ENCODE assay signal across 37 cellular contexts in the genomic region with DNA sequence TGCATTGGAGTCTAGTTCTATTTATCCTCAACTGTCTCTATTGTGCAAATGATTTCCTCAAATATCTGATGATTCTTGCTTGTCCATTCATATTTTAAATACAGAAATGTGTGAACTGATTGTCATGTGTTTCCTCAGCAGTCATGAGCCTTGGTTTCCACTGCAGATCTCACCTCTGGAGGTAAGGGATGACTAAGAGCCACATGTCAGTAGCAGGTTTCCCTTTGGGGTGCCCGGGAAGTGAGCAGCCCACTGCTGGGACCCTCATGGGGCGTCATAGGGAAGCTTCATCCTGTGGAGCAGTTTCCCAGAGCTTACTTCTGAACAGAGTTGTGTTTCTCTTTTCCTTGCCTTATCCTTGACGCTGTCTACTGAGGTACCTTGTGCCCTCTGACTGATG.
DNase-seq lines count a peak whose midpoint lies in the region; ATAC-seq, FAIRE-seq and TF ChIP-seq lines count a peak whose summit lies in the region.
"Had no signal": no experiment of that assay in that cellular context is flagged by ENCODE, and none has a peak within 500 bp of the region (broad histone marks: within the 10 kb centered on the region; RNA-seq: fewer than 3 reads in every experiment).

No MANE protein-coding gene starts in this region.

- H3K79me2 ChIP-seq in GM12878 (ENCODE audit: control insufficient read depth, insufficient read depth, low read length), result peaks cover 2% of the 10 kb centered on the region

- no peak overlapping the region for H3K27ac Mint-ChIP-seq in stimulated activated effector memory CD8-positive, alpha-beta T cell treated with anti-CD3 and anti-CD28 coated beads, Interleukin-12 subunit alpha, Interleukin-12 subunit beta, amount 100 ng/mL, for 72 hours
- H3K27ac Mint-ChIP-seq in activated CD4-positive, alpha-beta memory T cell treated with anti-CD3 and anti-CD28 coated beads for 36 hours, result no peak overlapping the region
- H3K27ac Mint-ChIP-seq: B cell; CD14-positive monocyte; CD4-positive, alpha-beta memory T cell; CD4-positive, alpha-beta T cell; CD4-positive, CD25-positive, alpha-beta regulatory T cell; CD8-positive, alpha-beta T cell had no signal

- TF ChIP-seq RAD21 in GM12878 (IDR thresholded peaks at IDR 0.05; ENCODE audit: insufficient read depth, low read depth, low read length), result no peak

- no peak overlapping the region for H3K4me3 Mint-ChIP-seq in stimulated activated effector memory CD8-positive, alpha-beta T cell treated with anti-CD3 and anti-CD28 coated beads, Interleukin-12 subunit alpha, Interleukin-12 subunit beta, amount 100 ng/mL, for 72 hours
- H3K4me3 Mint-ChIP-seq in activated CD4-positive, alpha-beta memory T cell treated with anti-CD3 and anti-CD28 coated beads for 36 hours, result no peak overlapping the region
- H3K4me3 Mint-ChIP-seq: B cell; CD14-positive monocyte; CD4-positive, alpha-beta memory T cell; CD4-positive, alpha-beta T cell; CD4-positive, CD25-positive, alpha-beta regulatory T cell; CD8-positive, alpha-beta memory T cell; CD8-positive, alpha-beta T cell had no signal

- CTCF ChIA-PET in GM12878 (lab: Yijun Ruan, JAX), result no interaction called here
- CTCF ChIA-PET in activated CD4-positive, alpha-beta memory T cell treated with anti-CD3 and anti-CD28 coated beads for 36 hours (lab: Charles Lee), result no interaction called here

- H4K20me1 ChIP-seq in GM12878 (ENCODE audit: control insufficient read depth, insufficient read depth), result no peaks in the 10 kb centered on the region
- H4K20me1 ChIP-seq: BLaER1; BLaER1 treated with 17β-estradiol and CSF1 and Interleukin-3, amounts not matched to agents 10 nM and 100 nM had no signal

- H3K9ac ChIP-seq in GM12878 (ENCODE audit: control insufficient read depth, insufficient read depth, low read length), result no peak overlapping the region
- H3K9ac ChIP-seq: BLaER1; BLaER1 treated with 17β-estradiol and CSF1 and Interleukin-3, amounts not matched to agents 10 nM and 100 nM had no signal

- FAIRE-seq in GM12878 (lab: Jason Lieb, UNC) (peak; percentile 38), urothelium cell line (lab: Jason Lieb, UNC) (no peak)
- FAIRE-seq: A204.1, A549, D721Med had no signal

- BruUV-seq in GM12878 (replicated peaks; lab: Mats Ljungman, UMichigan), result no TSS peak

- H3K27me3 Mint-ChIP-seq in activated CD4-positive, alpha-beta memory T cell treated with anti-CD3 and anti-CD28 coated beads for 36 hours, result peaks cover 24% of the 10 kb centered on the region

- TF ChIP-seq EP300 in GM12878 (IDR thresholded peaks at IDR 0.05; ENCODE audit: borderline replicate concordance in 1 of 2, control insufficient read depth in 1 of 2, low read depth in 2 of 2, low read length in 2 of 2) (no peak), tibial nerve (IDR thresholded peaks at IDR 0.05) (no peak)

- H3K27ac ChIP-seq in GM12878 (ENCODE audit: control insufficient read depth, insufficient read depth) (no peak overlapping the region), tibial nerve (no peak overlapping the region)
- H3K27ac ChIP-seq: 22Rv1; A549; BLaER1; BLaER1 treated with 17β-estradiol and CSF1 and Interleukin-3, amounts not matched to agents 10 nM and 100 nM; C4-2B had no signal

- POLR2A ChIA-PET in GM12878 (lab: Charles Lee), result no interaction called here
- POLR2A ChIA-PET in activated CD4-positive, alpha-beta memory T cell treated with anti-CD3 and anti-CD28 coated beads for 36 hours (lab: Charles Lee), result no interaction called here

- no peaks in the 10 kb centered on the region for H3K36me3 ChIP-seq in GM12878 (ENCODE audit: control insufficient read depth in 2 of 2, insufficient read depth in 2 of 2, low read length in 1 of 2)
- no peaks in the 10 kb centered on the region for H3K36me3 ChIP-seq in tibial nerve
- H3K36me3 ChIP-seq: BE2C; BLaER1; BLaER1 treated with 17β-estradiol and CSF1 and Interleukin-3, amounts not matched to agents 10 nM and 100 nM had no signal

- in situ Hi-C loops in GM12878 (cut with MboI), result no loop called here

- H3K4me3 ChIP-seq in GM12878 (no peak overlapping the region), tibial nerve (no peak overlapping the region)
- H3K4me3 ChIP-seq: A549; BLaER1; BLaER1 treated with 17β-estradiol and CSF1 and Interleukin-3, amounts not matched to agents 10 nM and 100 nM had no signal

- ATAC-seq in GM12878, result no peak
- ATAC-seq in stimulated activated effector memory CD8-positive, alpha-beta T cell treated with anti-CD3 and anti-CD28 coated beads, Interleukin-12 subunit alpha, Interleukin-12 subunit beta, amount 100 ng/mL, for 72 hours, result peak; percentile 28
- no peak for ATAC-seq in GM18502 (IDR thresholded peaks at IDR 0.05; ENCODE audit: poor library complexity, unreplicated experiment)
- ATAC-seq: A549; CD8-positive, alpha-beta T cell had no signal

- no peaks in the 10 kb centered on the region for H3K4me1 Mint-ChIP-seq in stimulated activated effector memory CD8-positive, alpha-beta T cell treated with anti-CD3 and anti-CD28 coated beads, Interleukin-12 subunit alpha, Interleukin-12 subunit beta, amount 100 ng/mL, for 72 hours
- no peaks in the 10 kb centered on the region for H3K4me1 Mint-ChIP-seq in activated CD4-positive, alpha-beta memory T cell treated with anti-CD3 and anti-CD28 coated beads for 36 hours (ENCODE audit: low read depth)
- H3K4me1 Mint-ChIP-seq: B cell; CD14-positive monocyte; CD4-positive, alpha-beta memory T cell; CD4-positive, CD25-positive, alpha-beta regulatory T cell; CD8-positive, alpha-beta memory T cell had no signal

- intact Hi-C loops in GM12878 (cut with micrococcal nuclease; ENCODE audit: unreplicated experiment), result no loop called here
- intact Hi-C loops in activated CD4-positive, alpha-beta memory T cell treated with anti-CD3 and anti-CD28 coated beads for 36 hours (cut with micrococcal nuclease), result no loop called here

- no peak for TF ChIP-seq CTCF in GM12878 (IDR thresholded peaks at IDR 0.05 in 2 of 3, conservative IDR thresholded peaks at IDR 0.05 in 1 of 3; ENCODE audit: control insufficient read depth in 2 of 3, extremely low read depth in 1 of 3, insufficient read depth in 1 of 3, low read depth in 3 of 3, low read length in 3 of 3)
- no peak for TF ChIP-seq CTCF in tibial nerve (IDR thresholded peaks at IDR 0.05)

- no peaks in the 10 kb centered on the region for H3K9me3 Mint-ChIP-seq in stimulated activated effector memory CD8-positive, alpha-beta T cell treated with anti-CD3 and anti-CD28 coated beads, Interleukin-12 subunit alpha, Interleukin-12 subunit beta, amount 100 ng/mL, for 72 hours
- H3K9me3 Mint-ChIP-seq in activated CD4-positive, alpha-beta memory T cell treated with anti-CD3 and anti-CD28 coated beads for 36 hours, result no peaks in the 10 kb centered on the region
- H3K9me3 Mint-ChIP-seq: CD4-positive, alpha-beta memory T cell; CD4-positive, alpha-beta T cell; CD8-positive, alpha-beta T cell had no signal

- H2AFZ ChIP-seq in GM12878 (ENCODE audit: control insufficient read depth, low read depth, low read length), result no peak overlapping the region

- no peaks in the 10 kb centered on the region for H3K36me3 Mint-ChIP-seq in stimulated activated effector memory CD8-positive, alpha-beta T cell treated with anti-CD3 and anti-CD28 coated beads, Interleukin-12 subunit alpha, Interleukin-12 subunit beta, amount 100 ng/mL, for 72 hours
- H3K36me3 Mint-ChIP-seq in activated CD4-positive, alpha-beta memory T cell treated with anti-CD3 and anti-CD28 coated beads for 36 hours, result no peaks in the 10 kb centered on the region
- H3K36me3 Mint-ChIP-seq: CD14-positive monocyte; CD4-positive, alpha-beta memory T cell; CD4-positive, CD25-positive, alpha-beta regulatory T cell; CD8-positive, alpha-beta memory T cell; CD8-positive, alpha-beta T cell had no signal

- H3K9me3 ChIP-seq in GM12878 (replicated peaks; ENCODE audit: control insufficient read depth, insufficient read depth, low read length), result no peaks in the 10 kb centered on the region
- H3K9me3 ChIP-seq in tibial nerve, result no peaks in the 10 kb centered on the region
- H3K9me3 ChIP-seq: A549; BE2C; BLaER1; BLaER1 treated with 17β-estradiol and CSF1 and Interleukin-3, amounts not matched to agents 10 nM and 100 nM; Caco-2 had no signal

- DNase-seq in GM12878 (ENCODE audit: low read depth, low spot score), result no peak
- peak; percentile 9 for DNase-seq in foreskin melanocyte
- no peak for DNase-seq in stimulated activated effector memory CD8-positive, alpha-beta T cell treated with anti-CD3 and anti-CD28 coated beads, Interleukin-12 subunit alpha, Interleukin-12 subunit beta, amount 100 ng/mL, for 72 hours (ENCODE audit: low spot score in 2 of 2)
- DNase-seq in ureter (ENCODE audit: low spot score), result peak; percentile 20
- no peak for DNase-seq in activated CD4-positive, alpha-beta memory T cell treated with anti-CD3 and anti-CD28 coated beads for 36 hours
- no peak for DNase-seq in tibial nerve (ENCODE audit: low spot score in 2 of 2)
- no peak for DNase-seq in urothelium cell line (ENCODE audit: low spot score)
- DNase-seq: 8988T; ACHN; AML-193; BE2C; C1 segment of cervical spinal cord; Caco-2; Calu3; CD4-positive, alpha-beta memory T cell; CD4-positive, alpha-beta T cell; CD4-positive, CD25-positive, alpha-beta regulatory T cell; CD8-positive, alpha-beta memory T cell; CD8-positive, alpha-beta T cell; COR-L47; DMS 273 treated with DMSO at 0.1 percent for 48 hours; DMS153; DMS53; DMS79; DMS79 treated with DMSO at 0.1 percent for 48 hours; DND-41; EL had no signal

- RAD21 ChIA-PET in GM12878 (lab: Charles Lee; ENCODE audit: unreplicated experiment), result no interaction called here

- no peak overlapping the region for H3K4me2 ChIP-seq in GM12878 (ENCODE audit: control insufficient read depth, insufficient read depth)
- H3K4me2 ChIP-seq: A549; BLaER1; BLaER1 treated with 17β-estradiol and CSF1 and Interleukin-3, amounts not matched to agents 10 nM and 100 nM had no signal

- H3K27me3 ChIP-seq in GM12878 (replicated peaks in 1 of 2; ENCODE audit: control insufficient read depth in 2 of 2, insufficient read depth in 2 of 2, low read length in 1 of 2) (no peaks in the 10 kb centered on the region), tibial nerve (no peaks in the 10 kb centered on the region)
- H3K27me3 ChIP-seq: BE2C; BLaER1; BLaER1 treated with 17β-estradiol and CSF1 and Interleukin-3, amounts not matched to agents 10 nM and 100 nM had no signal

- SMC1A ChIA-PET in GM12878 (lab: Charles Lee; ENCODE audit: uncharacterized antibody, unreplicated experiment), result no interaction called here

- WGBS in GM12878 (ENCODE audit: insufficient coverage, insufficient replicate concordance, low lambda C conversion rate, missing lambda C conversion rate), result 19% methylated on average over 3 of the region's 3 CpGs
- 89 to 91% methylated on average over 3 of the region's 3 CpGs for WGBS in tibial nerve, 2 donors

- no peaks in the 10 kb centered on the region; the same call in 1 of the 2 replicates for H3K4me1 ChIP-seq in GM12878 (ENCODE audit: control insufficient read depth, insufficient read depth, low read length)
- no peaks in the 10 kb centered on the region for H3K4me1 ChIP-seq in tibial nerve
- H3K4me1 ChIP-seq: BE2C; BLaER1; BLaER1 treated with 17β-estradiol and CSF1 and Interleukin-3, amounts not matched to agents 10 nM and 100 nM; Caco-2 had no signal

- TF ChIP-seq POLR2A in GM12878 (IDR thresholded peaks at IDR 0.05; ENCODE audit: low read depth, low read length) (no peak), tibial nerve (IDR thresholded peaks at IDR 0.05) (no peak)

TF ChIP-seq in GM12878, 131 proteins besides CTCF, POLR2A, EP300 and RAD21 (continues in another document):
- no peak for TF ChIP-seq WRNIP1 (IDR thresholded peaks at IDR 0.05; ENCODE audit: borderline replicate concordance, low read depth, low read length)
- TF ChIP-seq TBL1XR1 (IDR thresholded peaks at IDR 0.05; ENCODE audit: low read depth, low read length), result no peak

Comparison
In these comparisons a context has a peak if more than half of its experiments do, and no peak if none do; other contexts are left out.
1. DNase-seq: peak in foreskin melanocyte (single experiment) and ureter (single experiment); none in GM12878 (single experiment), stimulated activated effector memory CD8-positive, alpha-beta T cell treated with anti-CD3 and anti-CD28 coated beads, Interleukin-12 subunit alpha, Interleukin-12 subunit beta, amount 100 ng/mL, for 72 hours (0 of 2), activated CD4-positive, alpha-beta memory T cell treated with anti-CD3 and anti-CD28 coated beads for 36 hours (single experiment), tibial nerve (0 of 2) and urothelium cell line (single experiment).